In genomic region chr18:12837747-12838146, GRCh38 we compare ENCODE assay signal across 9 cellular contexts. TPM values are rescaled to one million over a fixed set of nuclear protein-coding genes. Genes with fewer than 3 reads are reported as not detected.
DNase-seq lines count a peak whose midpoint lies in the region; ATAC-seq, FAIRE-seq and TF ChIP-seq lines count a peak whose summit lies in the region.
"Had no signal": no experiment of that assay in that cellular context is flagged by ENCODE, and none has a peak within 500 bp of the region (broad histone marks: within the 10 kb centered on the region; RNA-seq: fewer than 3 reads in every experiment).

No MANE protein-coding gene starts in this region.

- TF ChIP-seq CTCF in PC-3 (conservative IDR thresholded peaks at IDR 0.05; ENCODE audit: low read depth, low read length) (no peak), coronary artery (IDR thresholded peaks at IDR 0.05) (no peak), osteocyte (IDR thresholded peaks at IDR 0.05) (no peak)

- POLR2A ChIA-PET in PC-3 (lab: Charles Lee; ENCODE audit: unreplicated experiment) = no interaction called here

- H3K36me3 Mint-ChIP-seq in osteocyte (ENCODE audit: unreplicated experiment) = peaks cover 16% of the 10 kb centered on the region

- no TSS peak for BruUV-seq in PC-3 (replicated peaks; lab: Mats Ljungman, UMichigan)

- H3K4me3 ChIP-seq in PC-3 (ENCODE audit: low read length) (peak overlapping the region; percentile 33; the same call in 1 of the 2 replicates), coronary artery (no peak overlapping the region)

- peak; percentile 35 for FAIRE-seq in GM19239 (lab: Jason Lieb, UNC)

- H3K79me2 ChIP-seq in PC-3 (ENCODE audit: low read length) = peaks cover 61% of the 10 kb centered on the region

- peak overlapping the region; percentile 81 for H3K27ac Mint-ChIP-seq in osteocyte (ENCODE audit: unreplicated experiment)

- peaks cover 28% of the 10 kb centered on the region for H3K4me1 ChIP-seq in PC-3 (ENCODE audit: insufficient read depth, low read length)

- peak overlapping the region; percentile 38 for H3K9ac ChIP-seq in PC-3 (ENCODE audit: low read length)

- no peaks in the 10 kb centered on the region for H3K9me3 Mint-ChIP-seq in osteocyte (ENCODE audit: unreplicated experiment)

- H3K9me2 ChIP-seq in PC-3 (replicated peaks; ENCODE audit: low read length) = no peaks in the 10 kb centered on the region

- H3K27ac ChIP-seq in PC-3 (ENCODE audit: low read length) (peak overlapping the region; percentile 82), coronary artery (peak overlapping the region; percentile 27 to 34)

- H3K36me3 ChIP-seq in PC-3 (ENCODE audit: low read depth, low read length) = peaks cover 28% of the 10 kb centered on the region

- ATAC-seq in PC-3 (no peak), GM19455 (IDR thresholded peaks at IDR 0.05; ENCODE audit: unreplicated experiment) (no peak)

- H3K4me2 ChIP-seq in PC-3 (ENCODE audit: low read length) = peak overlapping the region; percentile 76

- intact Hi-C loops in PC-3 (cut with micrococcal nuclease) = loop anchor here (2.0 to 5.0 kb wide), 2 partner anchors 43 to 95 kb away; no protein-coding TSS in a partner anchor

- no peaks in the 10 kb centered on the region for H3K27me3 ChIP-seq in PC-3 (ENCODE audit: low read length)

- DNase-seq in GM19239 (ENCODE audit: insufficient read length, low spot score) (no peak), PC-3 (peak; percentile 24), coronary artery (ENCODE audit: low spot score) (no peak), osteocyte (ENCODE audit: extremely low spot score, unreplicated experiment) (no peak), SKM-1 (lab: John Stamatoyannopoulos, UW; ENCODE audit: unreplicated experiment) (no peak), amygdala (lab: John Stamatoyannopoulos, UW) (no peak), midbrain (lab: John Stamatoyannopoulos, UW) (no peak)
- DNase-seq: NCI-H1694 had no signal

- peaks cover 34% of the 10 kb centered on the region for H3K4me1 Mint-ChIP-seq in osteocyte (ENCODE audit: unreplicated experiment)

- no peaks in the 10 kb centered on the region for H3K27me3 Mint-ChIP-seq in osteocyte (ENCODE audit: unreplicated experiment)

- no peaks in the 10 kb centered on the region for H3K9me3 ChIP-seq in PC-3 (ENCODE audit: low read length)

- H4K20me1 ChIP-seq in PC-3 (ENCODE audit: low read length) = no peaks in the 10 kb centered on the region

- peak overlapping the region; percentile 7 for H3K4me3 Mint-ChIP-seq in osteocyte (ENCODE audit: unreplicated experiment)

- CTCF ChIA-PET in PC-3 (lab: Charles Lee) = no interaction called here

- H2AFZ ChIP-seq in PC-3 (ENCODE audit: low read length) = peak overlapping the region; percentile 54; the same call in 1 of the 2 replicates

- H3F3A ChIP-seq in PC-3 (ENCODE audit: low read length, unreplicated experiment) = no peaks in the 10 kb centered on the region

RNA-seq across cellular contexts. Expression of gene PTPN2, which starts 46.3 kb away (rescaled TPM):
- total RNA-seq in PC-3 (2014; rRNA removed) = 59.8 and 62.4 TPM in 2 replicates
- total RNA-seq in osteocyte = 27.1 and 28.6 TPM in 2 replicates
